ENCODE assay signal across 10 cellular contexts in the genomic region with DNA sequence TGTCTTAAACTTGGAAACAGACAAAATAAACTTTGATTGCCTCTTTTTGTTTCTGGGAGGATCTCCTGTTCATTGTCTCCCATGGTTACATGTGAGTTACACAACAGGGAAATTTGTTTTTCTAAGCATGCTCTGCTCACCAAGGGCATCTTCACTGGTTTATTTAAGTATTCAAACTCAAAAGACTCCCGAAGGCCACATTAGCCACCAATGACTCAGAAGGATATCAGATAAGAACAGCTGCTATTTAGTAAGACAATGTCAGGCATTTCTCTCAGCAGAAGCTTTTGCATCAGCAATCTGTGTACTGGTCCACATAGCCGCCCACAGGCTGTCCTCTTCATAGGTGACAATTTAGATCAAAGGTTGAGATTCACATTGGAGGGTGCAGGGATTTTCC. TPM values are rescaled to one million over a fixed set of nuclear protein-coding genes. Genes with fewer than 3 reads are reported as not detected.
DNase-seq lines count a peak whose midpoint lies in the region; ATAC-seq and TF ChIP-seq lines count a peak whose summit lies in the region.
"Had no signal": no experiment of that assay in that cellular context is flagged by ENCODE, and none has a peak within 500 bp of the region (broad histone marks: within the 10 kb centered on the region; RNA-seq: fewer than 3 reads in every experiment).

No MANE protein-coding gene starts in this region.

- peak; percentile 51 to 87 (median 80) for DNase-seq in adrenal gland
- no peak for DNase-seq in left cardiac atrium
- peak; percentile 67 for DNase-seq in smooth muscle cell of the brain vasculature (ENCODE audit: low read depth, low spot score)
- no peak for DNase-seq in mesenteric fat pad (ENCODE audit: low spot score)
- DNase-seq in activated CD4-positive, CD25-positive, alpha-beta regulatory T cell (lab: John Stamatoyannopoulos, UW), result no peak
- no peak for DNase-seq in activated naive CD4-positive, alpha-beta T cell treated with anti-CD3 and anti-CD28 coated beads, Interleukin-2, amount 50 U/mL, for 72 hours (ENCODE audit: low spot score in 2 of 2)
- no peak for DNase-seq in CD4-positive, alpha-beta memory T cell

- CTCF ChIA-PET in CD4-positive, alpha-beta memory T cell (lab: Charles Lee; ENCODE audit: partially characterized antibody), result no interaction called here

- intact Hi-C loops in adrenal gland (cut with DNase I) (no loop called here), left cardiac atrium (cut with DNase I) (no loop called here)
- intact Hi-C loops in CD4-positive, alpha-beta memory T cell (cut with micrococcal nuclease), result no loop called here

- peaks cover 4 to 6% of the 10 kb centered on the region in 2 donors for H3K9me3 Mint-ChIP-seq in activated naive CD4-positive, alpha-beta T cell treated with anti-CD3 and anti-CD28 coated beads, Interleukin-2, amount 50 U/mL, for 72 hours
- H3K9me3 Mint-ChIP-seq in CD4-positive, alpha-beta memory T cell, result peaks cover 0 to 6% (median 1%) of the 10 kb centered on the region in 8 donors

- no peak overlapping the region for H3K4me3 ChIP-seq in adrenal gland
- no peak overlapping the region for H3K4me3 ChIP-seq in CD4-positive, alpha-beta memory T cell (ENCODE audit: low read length in 2 of 2)

- peak; percentile 64 for ATAC-seq in HG02852 (IDR thresholded peaks at IDR 0.05; ENCODE audit: unreplicated experiment)
- ATAC-seq in left cardiac atrium, result peak; percentile 57 to 91
- ATAC-seq in activated naive CD4-positive, alpha-beta T cell treated with anti-CD3 and anti-CD28 coated beads, Interleukin-2, amount 50 U/mL, for 72 hours, result no peak

- H3K4me3 Mint-ChIP-seq in CD4-positive, alpha-beta memory T cell, result no peak overlapping the region

- peaks cover 2 to 4% of the 10 kb centered on the region in 2 donors for H3K27me3 Mint-ChIP-seq in CD4-positive, alpha-beta memory T cell

- H3K4me1 Mint-ChIP-seq in CD4-positive, alpha-beta memory T cell, result no peaks in the 10 kb centered on the region

- WGBS in adrenal gland, 4 donors, result 18 to 36% (median 24%) methylated on average over 2 of the region's 2 CpGs

- H3K36me3 Mint-ChIP-seq in activated naive CD4-positive, alpha-beta T cell treated with anti-CD3 and anti-CD28 coated beads, Interleukin-2, amount 50 U/mL, for 72 hours, result no peaks in the 10 kb centered on the region
- no peaks in the 10 kb centered on the region for H3K36me3 Mint-ChIP-seq in CD4-positive, alpha-beta memory T cell

- no peaks in the 10 kb centered on the region for H3K27me3 ChIP-seq in adrenal gland
- no peaks in the 10 kb centered on the region for H3K27me3 ChIP-seq in CD4-positive, alpha-beta memory T cell (ENCODE audit: insufficient read depth, low read length)

- peaks cover 26 to 31% of the 10 kb centered on the region in 2 donors for H3K4me1 ChIP-seq in adrenal gland (replicated peaks in 1 of 2)
- H3K4me1 ChIP-seq in CD4-positive, alpha-beta memory T cell (ENCODE audit: insufficient read depth, low read length), result no peaks in the 10 kb centered on the region

- POLR2A ChIA-PET in CD4-positive, alpha-beta memory T cell (lab: Charles Lee; ENCODE audit: partially characterized antibody), result no interaction called here

- TF ChIP-seq CTCF in adrenal gland (IDR thresholded peaks at IDR 0.05), result no peak

- no peaks in the 10 kb centered on the region for H3K36me3 ChIP-seq in adrenal gland (replicated peaks in 1 of 2)
- H3K36me3 ChIP-seq in CD4-positive, alpha-beta memory T cell (ENCODE audit: insufficient read depth, low read length), result no peaks in the 10 kb centered on the region

- peak in 1 of 2 donors; percentile 57 for TF ChIP-seq POLR2A in adrenal gland (IDR thresholded peaks at IDR 0.05)

- H3K27ac Mint-ChIP-seq in activated naive CD4-positive, alpha-beta T cell treated with anti-CD3 and anti-CD28 coated beads, Interleukin-2, amount 50 U/mL, for 72 hours, result no peak overlapping the region
- H3K27ac Mint-ChIP-seq in CD4-positive, alpha-beta memory T cell, result peak overlapping the region in 1 of 7 donors; percentile 63

- no peaks in the 10 kb centered on the region for H3K9me3 ChIP-seq in adrenal gland (replicated peaks in 1 of 3)
- H3K9me3 ChIP-seq in CD4-positive, alpha-beta memory T cell (ENCODE audit: control insufficient read depth in 1 of 2, low read length in 2 of 2), result no peaks in the 10 kb centered on the region

- peak overlapping the region in 4 of 5 donors; percentile 61 to 81 (median 72) for H3K27ac ChIP-seq in adrenal gland
- H3K27ac ChIP-seq in CD4-positive, alpha-beta memory T cell (ENCODE audit: low read depth, low read length), result no peak overlapping the region
- H3K27ac ChIP-seq: epithelial cell of prostate had no signal

RNA-seq across cellular contexts. Expression of a gene that starts 19.3 kb away (rescaled TPM):
- total RNA-seq in adrenal gland, result not detected
- under 1 TPM in 1 of 3 donors, not detected in 2; under 0.01 TPM for polyA plus RNA-seq in adrenal gland
- not detected for total RNA-seq in left cardiac atrium
- not detected for total RNA-seq in mesenteric fat pad
- total RNA-seq in activated naive CD4-positive, alpha-beta T cell treated with anti-CD3 and anti-CD28 coated beads, Interleukin-2, amount 50 U/mL, for 72 hours, result not detected
- total RNA-seq in CD4-positive, alpha-beta memory T cell, result not detected
- polyA plus RNA-seq in CD4-positive, alpha-beta memory T cell, result not detected
- total RNA-seq: T-helper 1 cell treated with Interleukin-12 subunit alpha and Interleukin-12 subunit beta and Interleukin-4 antibody, amounts not matched to agents 30 ng/mL and 1 ng/mL, for 36 hours had no signal

RNA-seq across cellular contexts. Expression of a gene that starts 29.3 kb away (rescaled TPM):
- total RNA-seq in adrenal gland (under 1 TPM in 1 of 8 donors, not detected in 7; under 0.01 TPM), left cardiac atrium (not detected), mesenteric fat pad (not detected)
- polyA plus RNA-seq in adrenal gland, result not detected
- total RNA-seq in activated naive CD4-positive, alpha-beta T cell treated with anti-CD3 and anti-CD28 coated beads, Interleukin-2, amount 50 U/mL, for 72 hours, result not detected
- total RNA-seq in CD4-positive, alpha-beta memory T cell, result not detected
- polyA plus RNA-seq in CD4-positive, alpha-beta memory T cell, result not detected
- total RNA-seq: T-helper 1 cell treated with Interleukin-12 subunit alpha and Interleukin-12 subunit beta and Interleukin-4 antibody, amounts not matched to agents 30 ng/mL and 1 ng/mL, for 36 hours had no signal

RNA-seq across cellular contexts. Expression of a gene that starts 50.2 kb away (rescaled TPM):
- total RNA-seq in adrenal gland (not detected), left cardiac atrium (not detected), mesenteric fat pad (not detected)
- not detected for polyA plus RNA-seq in adrenal gland
- not detected for total RNA-seq in activated naive CD4-positive, alpha-beta T cell treated with anti-CD3 and anti-CD28 coated beads, Interleukin-2, amount 50 U/mL, for 72 hours
- total RNA-seq in CD4-positive, alpha-beta memory T cell, result not detected
- not detected for polyA plus RNA-seq in CD4-positive, alpha-beta memory T cell
- total RNA-seq: T-helper 1 cell treated with Interleukin-12 subunit alpha and Interleukin-12 subunit beta and Interleukin-4 antibody, amounts not matched to agents 30 ng/mL and 1 ng/mL, for 36 hours had no signal

Comparison
In these comparisons a context has a peak if more than half of its experiments do, and no peak if none do; other contexts are left out.
1. ATAC-seq: peak in HG02852 (single experiment) and left cardiac atrium (2 of 2); none in activated naive CD4-positive, alpha-beta T cell treated with anti-CD3 and anti-CD28 coated beads, Interleukin-2, amount 50 U/mL, for 72 hours (0 of 2).
2. DNase-seq: peak in adrenal gland (7 of 7) and smooth muscle cell of the brain vasculature (single experiment); none in left cardiac atrium (single experiment), mesenteric fat pad (single experiment), activated CD4-positive, CD25-positive, alpha-beta regulatory T cell (0 of 4), activated naive CD4-positive, alpha-beta T cell treated with anti-CD3 and anti-CD28 coated beads, Interleukin-2, amount 50 U/mL, for 72 hours (0 of 2) and CD4-positive, alpha-beta memory T cell (0 of 5).